ENCODE assay signal across 1 cellular context in genomic region chr20:50115591-50116367, GRCh38.
A peak's percentile ranks its signal among the peaks of the same experiment; 100 is the strongest.
TF ChIP-seq lines count a peak whose summit lies in the region.

No MANE protein-coding gene starts in this region.

TF ChIP-seq in HepG2, 621 proteins besides CTCF, POLR2A, EP300 and RAD21 (continued from another document and continues in another):
- TF ChIP-seq RXRA (CRISPR knock-in tag; IDR thresholded peaks at IDR 0.05), result peak; percentile 34; the same call in 1 of the 2 replicates
- TF ChIP-seq ZSCAN31 (CRISPR knock-in tag; IDR thresholded peaks at IDR 0.05; ENCODE audit: low read depth), result peak; percentile 65; the same call in 1 of the 2 replicates
- TF ChIP-seq HOXD1 (CRISPR knock-in tag; IDR thresholded peaks at IDR 0.05), result no peak
- no peak for TF ChIP-seq PLSCR1 (CRISPR knock-in tag; IDR thresholded peaks at IDR 0.05; ENCODE audit: borderline replicate concordance)
- TF ChIP-seq SIN3A (IDR thresholded peaks at IDR 0.05; ENCODE audit: borderline replicate concordance, low read depth, low read length), result peak; percentile 71
- TF ChIP-seq ZNF382 (CRISPR knock-in tag; IDR thresholded peaks at IDR 0.05; ENCODE audit: borderline replicate concordance), result no peak
- peak; percentile 67; the same call in 1 of the 2 replicates for TF ChIP-seq ZNF253 (CRISPR knock-in tag; IDR thresholded peaks at IDR 0.05; ENCODE audit: borderline replicate concordance)
- TF ChIP-seq ZNF770 (CRISPR knock-in tag; IDR thresholded peaks at IDR 0.05), result no peak
- no peak; the same call in 1 of the 2 replicates for TF ChIP-seq ESRRA (CRISPR knock-in tag; IDR thresholded peaks at IDR 0.05; ENCODE audit: low read depth)
- TF ChIP-seq ZNF558 (CRISPR knock-in tag; IDR thresholded peaks at IDR 0.05; ENCODE audit: borderline replicate concordance), result no peak
- TF ChIP-seq ZBTB33 (CRISPR knock-in tag; IDR thresholded peaks at IDR 0.05), result peak; percentile 67
- no peak for TF ChIP-seq STAT6 (CRISPR knock-in tag; IDR thresholded peaks at IDR 0.05; ENCODE audit: borderline replicate concordance)
- TF ChIP-seq ZNF850 (CRISPR knock-in tag; conservative IDR thresholded peaks at IDR 0.05), result no peak
- TF ChIP-seq HMGXB4 (CRISPR knock-in tag; IDR thresholded peaks at IDR 0.05; ENCODE audit: borderline replicate concordance in 1 of 2, low read depth in 1 of 2), result peak; percentile 67 to 94
- peak in 1 of 2 experiments; percentile 88; a peak in 2 of 4 replicates for TF ChIP-seq KLF16 (CRISPR knock-in tag; IDR thresholded peaks at IDR 0.05)
- no peak for TF ChIP-seq JUN (CRISPR knock-in tag; IDR thresholded peaks at IDR 0.05)
- TF ChIP-seq PBX3 (CRISPR knock-in tag; IDR thresholded peaks at IDR 0.05; ENCODE audit: borderline replicate concordance), result no peak
- TF ChIP-seq YEATS2 (CRISPR knock-in tag; IDR thresholded peaks at IDR 0.05; ENCODE audit: borderline replicate concordance), result peak; percentile 97
- no peak for TF ChIP-seq PBX2 (CRISPR knock-in tag; IDR thresholded peaks at IDR 0.05)
- peak; percentile 50; the same call in 1 of the 2 replicates for TF ChIP-seq PRDM10 (CRISPR knock-in tag; IDR thresholded peaks at IDR 0.05; ENCODE audit: low read depth)
- no peak for TF ChIP-seq BCLAF1 (IDR thresholded peaks at IDR 0.05)
- TF ChIP-seq SUZ12 (IDR thresholded peaks at IDR 0.05; ENCODE audit: low read depth, low read length), result peak; percentile 98
- TF ChIP-seq SNAI1 (CRISPR knock-in tag; IDR thresholded peaks at IDR 0.05; ENCODE audit: borderline replicate concordance), result no peak
- peak; percentile 54; the same call in 1 of the 2 replicates for TF ChIP-seq SP5 (CRISPR knock-in tag; IDR thresholded peaks at IDR 0.05; ENCODE audit: borderline replicate concordance, low read depth)
- TF ChIP-seq ZNF749 (CRISPR knock-in tag; IDR thresholded peaks at IDR 0.05; ENCODE audit: borderline replicate concordance), result peak; percentile 33; the same call in 1 of the 2 replicates
- TF ChIP-seq HDAC2 (CRISPR knock-in tag; IDR thresholded peaks at IDR 0.05), result peak; percentile 87
- TF ChIP-seq IRF1 (CRISPR knock-in tag; IDR thresholded peaks at IDR 0.05; ENCODE audit: low read depth), result no peak
- TF ChIP-seq SIN3B (IDR thresholded peaks at IDR 0.05; ENCODE audit: low read length), result no peak; the same call in 1 of the 2 replicates
- TF ChIP-seq PAWR (CRISPR knock-in tag; IDR thresholded peaks at IDR 0.05; ENCODE audit: borderline replicate concordance), result 0 out of 2 replicates have a peak, but pooled peaks have one; percentile 62
- TF ChIP-seq TOE1 (CRISPR knock-in tag; IDR thresholded peaks at IDR 0.05), result peak; percentile 90
- peak; percentile 63; the same call in 1 of the 2 replicates for TF ChIP-seq MTA1 (CRISPR knock-in tag; IDR thresholded peaks at IDR 0.05; ENCODE audit: borderline replicate concordance)
- TF ChIP-seq SPEN (CRISPR knock-in tag; IDR thresholded peaks at IDR 0.05; ENCODE audit: low read depth), result peak; percentile 91
